Comparison of ENCODE assay signal across 10 cellular contexts in genomic region chr9:131529597-131530545, GRCh38. TPM values are rescaled to one million over a fixed set of nuclear protein-coding genes. Genes with fewer than 3 reads are reported as not detected.
DNase-seq lines count a peak whose midpoint lies in the region; ATAC-seq and TF ChIP-seq lines count a peak whose summit lies in the region.
"Had no signal": no experiment of that assay in that cellular context is flagged by ENCODE, and none has a peak within 500 bp of the region (broad histone marks: within the 10 kb centered on the region; RNA-seq: fewer than 3 reads in every experiment).

No MANE protein-coding gene starts in this region.

- TF ChIP-seq POLR2A in testis (IDR thresholded peaks at IDR 0.05), result no peak

- H3K27ac ChIP-seq in left lung (no peak overlapping the region), testis (peak overlapping the region in 1 of 2 donors; percentile 36)
- H3K27ac ChIP-seq: foreskin keratinocyte had no signal

- DNase-seq in activated CD8-positive, alpha-beta memory T cell treated with anti-CD3 and anti-CD28 coated beads, Interleukin-2, amount 10 ng/mL, durations not matched to agents 7 days and 5 days, result no peak
- no peak for DNase-seq in activated CD8-positive, alpha-beta memory T cell treated with anti-CD3 and anti-CD28 coated beads, Interleukin-2, amount 50 U/mL, for 48 hours
- DNase-seq in activated naive CD8-positive, alpha-beta T cell treated with anti-CD3 and anti-CD28 coated beads, Interleukin-2, amount 10 ng/mL, durations not matched to agents 7 days and 5 days, result no peak
- DNase-seq in left lung (no peak), testis (no peak)
- DNase-seq: NCI-H187 had no signal

- POLR2A ChIA-PET in activated naive CD8-positive, alpha-beta T cell treated with anti-CD3 and anti-CD28 coated beads, Interleukin-2, amount 10 ng/mL, durations not matched to agents 7 days and 5 days (lab: Charles Lee), result no interaction called here

- H3K27me3 ChIP-seq in left lung (no peaks in the 10 kb centered on the region), testis (no peaks in the 10 kb centered on the region)
- H3K27me3 ChIP-seq: foreskin keratinocyte had no signal

- H3K36me3 ChIP-seq in left lung, result peaks cover 0 to 48% of the 10 kb centered on the region in 2 donors
- no peaks in the 10 kb centered on the region for H3K36me3 ChIP-seq in testis (ENCODE audit: low read depth, missing control alignments)

- no peak for ATAC-seq in activated CD8-positive, alpha-beta memory T cell treated with anti-CD3 and anti-CD28 coated beads, Interleukin-2, amount 10 ng/mL, durations not matched to agents 7 days and 5 days
- no peak for ATAC-seq in activated naive CD8-positive, alpha-beta T cell treated with anti-CD3 and anti-CD28 coated beads, Interleukin-2, amount 10 ng/mL, durations not matched to agents 7 days and 5 days (ENCODE audit: low read depth)
- ATAC-seq in left lung (no peak), HG03565 (IDR thresholded peaks at IDR 0.05; ENCODE audit: unreplicated experiment) (no peak), GM21717 (IDR thresholded peaks at IDR 0.05; ENCODE audit: unreplicated experiment) (no peak)
- ATAC-seq in activated CD4-positive, CD25-positive, alpha-beta regulatory T cell treated with anti-CD3 and anti-CD28 coated beads, Interleukin-2, amount 50 U/mL, for 24 hours, result no peak

- intact Hi-C loops in left lung (cut with DNase I), result no loop called here
- intact Hi-C loops in testis (cut with DNase I; ENCODE audit: low total_unique reads), result no loop called here

- peaks cover 21% of the 10 kb centered on the region for H3K36me3 Mint-ChIP-seq in activated CD8-positive, alpha-beta memory T cell treated with anti-CD3 and anti-CD28 coated beads, Interleukin-2, amount 10 ng/mL, durations not matched to agents 7 days and 5 days
- H3K36me3 Mint-ChIP-seq in activated naive CD8-positive, alpha-beta T cell treated with anti-CD3 and anti-CD28 coated beads, Interleukin-2, amount 10 ng/mL, durations not matched to agents 7 days and 5 days, result peaks cover 10% of the 10 kb centered on the region

- H3K4me1 ChIP-seq in left lung, result peaks cover 7 to 14% of the 10 kb centered on the region in 2 donors
- peaks cover 8% of the 10 kb centered on the region for H3K4me1 ChIP-seq in testis
- H3K4me1 ChIP-seq: foreskin keratinocyte had no signal

- H3K9me3 ChIP-seq in left lung (no peaks in the 10 kb centered on the region), testis (no peaks in the 10 kb centered on the region)

- 50 to 63% methylated on average over 16 to 23 of the region's 24 CpGs for WGBS in testis, 2 donors

- H3K4me3 ChIP-seq in left lung (peak overlapping the region; percentile 93 to 94), testis (peak overlapping the region; percentile 85 to 91)

- CTCF ChIA-PET in activated CD8-positive, alpha-beta memory T cell treated with anti-CD3 and anti-CD28 coated beads, Interleukin-2, amount 10 ng/mL, durations not matched to agents 7 days and 5 days (lab: Charles Lee), result no interaction called here

- peaks cover 16% of the 10 kb centered on the region for H3K4me1 Mint-ChIP-seq in activated CD8-positive, alpha-beta memory T cell treated with anti-CD3 and anti-CD28 coated beads, Interleukin-2, amount 10 ng/mL, durations not matched to agents 7 days and 5 days
- peaks cover 13% of the 10 kb centered on the region for H3K4me1 Mint-ChIP-seq in activated naive CD8-positive, alpha-beta T cell treated with anti-CD3 and anti-CD28 coated beads, Interleukin-2, amount 10 ng/mL, durations not matched to agents 7 days and 5 days

- no peaks in the 10 kb centered on the region for H3K27me3 Mint-ChIP-seq in activated CD8-positive, alpha-beta memory T cell treated with anti-CD3 and anti-CD28 coated beads, Interleukin-2, amount 10 ng/mL, durations not matched to agents 7 days and 5 days
- H3K27me3 Mint-ChIP-seq in activated naive CD8-positive, alpha-beta T cell treated with anti-CD3 and anti-CD28 coated beads, Interleukin-2, amount 10 ng/mL, durations not matched to agents 7 days and 5 days, result no peaks in the 10 kb centered on the region

- peak overlapping the region; percentile 67 for H3K27ac Mint-ChIP-seq in activated CD8-positive, alpha-beta memory T cell treated with anti-CD3 and anti-CD28 coated beads, Interleukin-2, amount 10 ng/mL, durations not matched to agents 7 days and 5 days
- peak overlapping the region; percentile 76 for H3K27ac Mint-ChIP-seq in activated naive CD8-positive, alpha-beta T cell treated with anti-CD3 and anti-CD28 coated beads, Interleukin-2, amount 10 ng/mL, durations not matched to agents 7 days and 5 days

- peak overlapping the region; percentile 77 for H3K4me3 Mint-ChIP-seq in activated CD8-positive, alpha-beta memory T cell treated with anti-CD3 and anti-CD28 coated beads, Interleukin-2, amount 10 ng/mL, durations not matched to agents 7 days and 5 days
- H3K4me3 Mint-ChIP-seq in activated naive CD8-positive, alpha-beta T cell treated with anti-CD3 and anti-CD28 coated beads, Interleukin-2, amount 10 ng/mL, durations not matched to agents 7 days and 5 days, result peak overlapping the region; percentile 81

- no peaks in the 10 kb centered on the region for H3K9me3 Mint-ChIP-seq in activated CD8-positive, alpha-beta memory T cell treated with anti-CD3 and anti-CD28 coated beads, Interleukin-2, amount 10 ng/mL, durations not matched to agents 7 days and 5 days (ENCODE audit: low read depth)
- H3K9me3 Mint-ChIP-seq in activated naive CD8-positive, alpha-beta T cell treated with anti-CD3 and anti-CD28 coated beads, Interleukin-2, amount 10 ng/mL, durations not matched to agents 7 days and 5 days, result no peaks in the 10 kb centered on the region

- TF ChIP-seq CTCF in left lung (IDR thresholded peaks at IDR 0.05) (no peak), testis (IDR thresholded peaks at IDR 0.05) (no peak)

RNA-seq across cellular contexts. Expression of gene UCK1, which starts 1.2 kb away (rescaled TPM):
- 10 to 100 TPM; 26.1 to 29.6 TPM for total RNA-seq in activated CD8-positive, alpha-beta memory T cell treated with anti-CD3 and anti-CD28 coated beads, Interleukin-2, amount 10 ng/mL, durations not matched to agents 7 days and 5 days
- total RNA-seq in activated naive CD8-positive, alpha-beta T cell treated with anti-CD3 and anti-CD28 coated beads, Interleukin-2, amount 10 ng/mL, durations not matched to agents 7 days and 5 days, result 10 to 100 TPM; 30.6 to 38.8 TPM
- total RNA-seq in left lung, result 10 to 100 TPM; 24.2 to 25.9 TPM
- 10 to 100 TPM; 34.3 to 49.9 TPM for total RNA-seq in testis
- 41.1 TPM for polyA plus RNA-seq in testis (ENCODE audit: insufficient read depth, low read depth, low replicate concordance)

RNA-seq across cellular contexts. Expression of gene PRRT1B, which starts 15.5 kb away (rescaled TPM):
- not detected for total RNA-seq in activated CD8-positive, alpha-beta memory T cell treated with anti-CD3 and anti-CD28 coated beads, Interleukin-2, amount 10 ng/mL, durations not matched to agents 7 days and 5 days
- total RNA-seq in activated naive CD8-positive, alpha-beta T cell treated with anti-CD3 and anti-CD28 coated beads, Interleukin-2, amount 10 ng/mL, durations not matched to agents 7 days and 5 days, result not detected
- total RNA-seq in left lung (1 to 10 TPM; 2.1 to 3.6 TPM), testis (under 1 TPM in 1 of 2 donors, not detected in 1; 0.47 TPM)
- polyA plus RNA-seq in testis (ENCODE audit: insufficient read depth, low read depth, low replicate concordance), result not detected
- total RNA-seq: foreskin keratinocyte had no signal
- polyA plus RNA-seq: foreskin keratinocyte had no signal

RNA-seq across cellular contexts. Expression of gene POMT1, which starts 27.2 kb away (rescaled TPM):
- total RNA-seq in activated CD8-positive, alpha-beta memory T cell treated with anti-CD3 and anti-CD28 coated beads, Interleukin-2, amount 10 ng/mL, durations not matched to agents 7 days and 5 days, result 10 to 100 TPM; 41.5 to 53.7 TPM
- 10 to 100 TPM; 44.0 to 51.4 TPM for total RNA-seq in activated naive CD8-positive, alpha-beta T cell treated with anti-CD3 and anti-CD28 coated beads, Interleukin-2, amount 10 ng/mL, durations not matched to agents 7 days and 5 days
- total RNA-seq in left lung (10 to 100 TPM; 20.3 to 32.6 TPM), testis (100 to 1,000 TPM in 1 of 2 donors, 10 to 100 TPM in 1; 99.7 to 117 TPM)
- polyA plus RNA-seq in testis (ENCODE audit: insufficient read depth, low read depth, low replicate concordance), result 118 TPM
